17 cellular contexts compared by ENCODE assay signal in the genomic region with DNA sequence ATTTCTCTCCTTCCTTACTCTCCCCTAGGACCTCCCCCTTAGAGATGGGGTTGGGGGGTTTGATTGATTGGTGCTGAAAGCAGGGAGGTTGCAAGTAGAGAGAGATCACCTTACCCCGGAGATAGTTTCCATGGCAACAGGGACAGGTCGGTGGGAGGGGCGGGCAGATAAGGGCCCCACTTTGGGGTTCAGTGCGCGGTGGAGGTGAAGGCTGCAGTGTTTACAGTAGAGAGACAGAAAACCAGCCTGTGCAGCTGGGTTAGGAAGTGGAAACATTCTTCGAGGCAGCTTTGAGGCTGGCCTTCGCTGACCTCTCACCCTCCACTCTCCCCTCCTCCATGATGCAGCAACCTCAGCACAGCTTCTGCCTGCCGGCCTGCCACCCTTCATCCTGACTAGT.
DNase-seq lines count a peak whose midpoint lies in the region; ATAC-seq and TF ChIP-seq lines count a peak whose summit lies in the region.
"Had no signal": no experiment of that assay in that cellular context is flagged by ENCODE, and none has a peak within 500 bp of the region (broad histone marks: within the 10 kb centered on the region; RNA-seq: fewer than 3 reads in every experiment).

No MANE protein-coding gene starts in this region.

- no CpG with 5 or more reads among the region's 8 CpGs for WGBS in neuronal stem cell (ENCODE audit: extremely low coverage in 2 of 2, insufficient read length in 2 of 2, insufficient replicate concordance in 1 of 2), 2 donors

- H3K9ac ChIP-seq in neuronal stem cell (ENCODE audit: low read depth, low read length, poor library complexity), result no peak overlapping the region

- H3K4me1 ChIP-seq in neuronal stem cell (ENCODE audit: control insufficient read depth in 2 of 2, insufficient read depth in 1 of 2, low read depth in 1 of 2, low read length in 2 of 2), result peaks cover 0 to 7% of the 10 kb centered on the region in 2 donors

- H4K91ac ChIP-seq in neuronal stem cell (ENCODE audit: low read depth, low read length, poor library complexity), result no peak overlapping the region

- no peak for ATAC-seq in stimulated activated naive CD8-positive, alpha-beta T cell treated with anti-CD3 and anti-CD28 coated beads, Interleukin-15, amount 100 ng/mL, for 72 hours
- ATAC-seq in stimulated activated naive CD8-positive, alpha-beta T cell treated with anti-CD3 and anti-CD28 coated beads, Interleukin-15, Interleukin-2, amounts not matched to agents 100 U/mL and 50 U/mL, for 24 hours, result no peak
- no peak for ATAC-seq in left colon

- no peak overlapping the region for H2BK15ac ChIP-seq in neuronal stem cell (ENCODE audit: low read length)

- H3K4me3 ChIP-seq in neuronal stem cell (ENCODE audit: low read length in 2 of 2), result no peak overlapping the region

- no peak overlapping the region for H3K14ac ChIP-seq in neuronal stem cell (ENCODE audit: low read length)

- no peak overlapping the region for H3K4me2 ChIP-seq in neuronal stem cell (ENCODE audit: insufficient read depth, low read length, poor library complexity, severe bottlenecking)

- no peaks in the 10 kb centered on the region for H3K9me3 Mint-ChIP-seq in stimulated activated naive CD8-positive, alpha-beta T cell treated with anti-CD3 and anti-CD28 coated beads, Interleukin-15, amount 100 ng/mL, for 72 hours
- peaks cover 5% of the 10 kb centered on the region for H3K9me3 Mint-ChIP-seq in glutamatergic neuron (ENCODE audit: unreplicated experiment)
- H3K9me3 Mint-ChIP-seq: activated T-cell treated with anti-CD3 and anti-CD28 coated beads, Interleukin-2, amount 50 U/mL, for 4 hours had no signal

- H3K27me3 Mint-ChIP-seq in stimulated activated naive CD8-positive, alpha-beta T cell treated with anti-CD3 and anti-CD28 coated beads, Interleukin-15, amount 100 ng/mL, for 72 hours, result no peaks in the 10 kb centered on the region
- H3K27me3 Mint-ChIP-seq in glutamatergic neuron (ENCODE audit: unreplicated experiment), result peaks cover 1% of the 10 kb centered on the region

- H3K4ac ChIP-seq in neuronal stem cell (ENCODE audit: low read length), result no peak overlapping the region

- H3K4me1 Mint-ChIP-seq in stimulated activated naive CD8-positive, alpha-beta T cell treated with anti-CD3 and anti-CD28 coated beads, Interleukin-15, amount 100 ng/mL, for 72 hours, result peaks cover 35% of the 10 kb centered on the region
- H3K4me1 Mint-ChIP-seq in glutamatergic neuron (ENCODE audit: low read depth, unreplicated experiment), result peaks cover 17% of the 10 kb centered on the region

- no peaks in the 10 kb centered on the region for H3K9me3 ChIP-seq in neuronal stem cell (replicated peaks in 1 of 2; ENCODE audit: control insufficient read depth in 2 of 2, insufficient read depth in 1 of 2, low read depth in 1 of 2, low read length in 2 of 2)

- H3K4me3 Mint-ChIP-seq in stimulated activated naive CD8-positive, alpha-beta T cell treated with anti-CD3 and anti-CD28 coated beads, Interleukin-15, amount 100 ng/mL, for 72 hours, result peak overlapping the region in 1 of 2 donors; percentile 35
- H3K4me3 Mint-ChIP-seq in glutamatergic neuron (ENCODE audit: unreplicated experiment), result no peak overlapping the region
- H3K4me3 Mint-ChIP-seq: activated T-cell treated with anti-CD3 and anti-CD28 coated beads, Interleukin-2, amount 50 U/mL, for 4 hours; CD8-positive, alpha-beta memory T cell had no signal

- H3K23ac ChIP-seq in neuronal stem cell (ENCODE audit: low read depth, low read length, poor library complexity), result no peak overlapping the region

- no peak overlapping the region for H3K27ac ChIP-seq in neuronal stem cell (replicated peaks; ENCODE audit: low read length)

- no peaks in the 10 kb centered on the region for H3K36me3 ChIP-seq in neuronal stem cell (replicated peaks in 1 of 2; ENCODE audit: control insufficient read depth in 2 of 2, insufficient read depth in 2 of 2, low read length in 2 of 2)

- no peak overlapping the region for H2BK5ac ChIP-seq in neuronal stem cell (ENCODE audit: low read length)

- TF ChIP-seq CTCF in glutamatergic neuron (IDR thresholded peaks at IDR 0.05; ENCODE audit: partially characterized antibody, unreplicated experiment), result no peak

- intact Hi-C loops in left colon (cut with DNase I, micrococcal nuclease), result no loop called here

- H2BK12ac ChIP-seq in neuronal stem cell (ENCODE audit: low read length), result no peak overlapping the region

- no peaks in the 10 kb centered on the region for H3K79me1 ChIP-seq in neuronal stem cell (ENCODE audit: low read depth, low read length)

- H3K27me3 ChIP-seq in neuronal stem cell (ENCODE audit: control insufficient read depth in 3 of 3, insufficient read depth in 3 of 3, low read depth in 1 of 3, low read length in 3 of 3), result peaks cover 0 to 13% (median 0%) of the 10 kb centered on the region in 3 experiments

- no peak overlapping the region for H2BK120ac ChIP-seq in neuronal stem cell (ENCODE audit: low read depth, low read length)

- peak in 1 of 2 donors; percentile 2 for DNase-seq in stimulated activated naive CD8-positive, alpha-beta T cell treated with anti-CD3 and anti-CD28 coated beads, Interleukin-15, amount 100 ng/mL, for 72 hours
- DNase-seq in stimulated activated naive CD8-positive, alpha-beta T cell treated with anti-CD3 and anti-CD28 coated beads, Interleukin-15, Interleukin-2, amounts not matched to agents 100 U/mL and 50 U/mL, for 24 hours, result no peak
- DNase-seq in NCI-H2171 treated with DMSO at 0.1 percent for 48 hours (lab: John Stamatoyannopoulos, UW) (peak; percentile 21), glutamatergic neuron (no peak), left colon (no peak), neuronal stem cell (ENCODE audit: low spot score) (no peak)
- no peak for DNase-seq in activated effector memory CD4-positive, alpha-beta T cell treated with Interleukin-2 at 50 U/mL for 16 hours
- DNase-seq: activated CD8-positive, alpha-beta memory T cell treated with anti-CD3 and anti-CD28 coated beads for 24 hours; activated naive CD4-positive, alpha-beta T cell treated with anti-CD3 and anti-CD28 coated beads, Interleukin-2, amount 50 U/mL, for 16 hours; activated T-cell treated with anti-CD3 and anti-CD28 coated beads, Interleukin-2, amount 50 U/mL, for 4 hours; DND-41; foreskin fibroblast; NCI-H2081; NCI-H526; RPMI8226; stimulated activated CD4-positive, alpha-beta T cell treated with anti-CD3 and anti-CD28 coated beads, Interleukin-2, amount 100 ng/mL, for 48 hours had no signal

- no peak overlapping the region for H2AFZ ChIP-seq in neuronal stem cell (ENCODE audit: low read length)

- peak overlapping the region; percentile 5 to 20 for H3K27ac Mint-ChIP-seq in stimulated activated naive CD8-positive, alpha-beta T cell treated with anti-CD3 and anti-CD28 coated beads, Interleukin-15, amount 100 ng/mL, for 72 hours
- peak overlapping the region; percentile 82 for H3K27ac Mint-ChIP-seq in glutamatergic neuron (ENCODE audit: unreplicated experiment)

- no peak overlapping the region for H3K18ac ChIP-seq in neuronal stem cell (ENCODE audit: low read length)

- no peak overlapping the region for H4K8ac ChIP-seq in neuronal stem cell (ENCODE audit: low read depth, low read length)

- H2AK5ac ChIP-seq in neuronal stem cell (ENCODE audit: low read depth, low read length), result no peak overlapping the region

- H3K36me3 Mint-ChIP-seq in glutamatergic neuron (ENCODE audit: unreplicated experiment), result no peaks in the 10 kb centered on the region
- H3K36me3 Mint-ChIP-seq: CD8-positive, alpha-beta memory T cell had no signal
